ENCODE assay signal across 1 cellular context in genomic region chr2:73770725-73771124, GRCh38.
TF ChIP-seq lines count a peak whose summit lies in the region.

No MANE protein-coding gene starts in this region.

TF ChIP-seq in HEK293, 187 proteins besides CTCF, POLR2A, EP300 and RAD21:
- no peak for TF ChIP-seq ZNF132 (tag by site-specific recombination; IDR thresholded peaks at IDR 0.05; ENCODE audit: borderline replicate concordance)
- no peak for TF ChIP-seq SP7 (tag by site-specific recombination; IDR thresholded peaks at IDR 0.05)
- no peak for TF ChIP-seq ZNF24 (tag by site-specific recombination; IDR thresholded peaks at IDR 0.05)
- no peak for TF ChIP-seq ZNF549 (tag by site-specific recombination; IDR thresholded peaks at IDR 0.05)
- TF ChIP-seq ZNF623 (tag by site-specific recombination; IDR thresholded peaks at IDR 0.05): peak; percentile 81
- no peak for TF ChIP-seq ZBTB17 (tag by site-specific recombination; IDR thresholded peaks at IDR 0.05)
- TF ChIP-seq ZNF777 (tag by site-specific recombination; IDR thresholded peaks at IDR 0.05; ENCODE audit: borderline replicate concordance): no peak
